ENCODE assay signal across 11 cellular contexts in the genomic region with DNA sequence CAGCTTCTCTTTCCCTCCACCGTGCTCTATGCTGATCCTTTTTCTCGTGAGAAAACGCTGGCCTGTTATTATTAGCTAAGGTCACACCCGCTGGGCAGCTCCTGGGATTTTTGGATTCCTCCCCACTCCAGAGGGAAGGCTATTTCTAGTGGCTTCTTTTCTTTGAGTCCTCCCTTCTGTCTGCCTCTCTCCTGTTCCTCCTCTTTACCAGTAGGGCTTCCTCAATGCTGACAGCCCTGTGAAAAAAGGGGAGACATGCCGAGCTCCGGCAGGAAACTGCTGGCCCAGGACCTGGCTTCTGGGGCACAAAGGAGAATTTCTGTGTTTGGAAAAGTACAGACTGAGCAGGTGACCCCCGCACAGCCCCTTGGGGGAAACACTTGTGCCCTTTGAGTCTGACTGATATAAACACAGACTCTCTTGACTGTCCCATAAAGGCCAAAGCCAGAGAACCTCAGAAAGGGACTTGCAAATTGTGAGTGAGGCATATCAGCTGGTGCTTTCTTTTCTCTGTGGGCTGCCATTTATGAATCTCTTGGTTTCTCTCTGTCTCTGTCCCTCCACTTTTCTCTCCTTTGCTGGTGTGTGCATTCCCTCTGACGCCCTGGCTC. TPM values are rescaled to one million over a fixed set of nuclear protein-coding genes. Genes with fewer than 3 reads are reported as not detected.
A peak's percentile ranks its signal among the peaks of the same experiment; 100 is the strongest.
DNase-seq lines count a peak whose midpoint lies in the region; ATAC-seq, FAIRE-seq and TF ChIP-seq lines count a peak whose summit lies in the region.
"Had no signal": no experiment of that assay in that cellular context is flagged by ENCODE, and none has a peak within 500 bp of the region (broad histone marks: within the 10 kb centered on the region; RNA-seq: fewer than 3 reads in every experiment).

No MANE protein-coding gene starts in this region.

- H3K79me2 ChIP-seq in GM12878 (ENCODE audit: control insufficient read depth, insufficient read depth, low read length), result no peaks in the 10 kb centered on the region

- peak; percentile 9 for DNase-seq in GM13976 (ENCODE audit: low spot score)
- no peak for DNase-seq in GM12878 (ENCODE audit: low read depth, low spot score)
- DNase-seq in sigmoid colon, result no peak
- no peak for DNase-seq in medulla oblongata (ENCODE audit: extremely low spot score)
- no peak for DNase-seq in putamen (ENCODE audit: low spot score)
- DNase-seq in naive thymus-derived CD8-positive, alpha-beta T cell, result no peak
- DNase-seq in activated CD4-positive, alpha-beta memory T cell treated with anti-CD3 and anti-CD28 coated beads, Interleukin-2, amount 10 ng/mL, durations not matched to agents 7 days and 5 days, result no peak
- DNase-seq: naive thymus-derived CD4-positive, alpha-beta T cell; NCI-H446 had no signal

- H2AFZ ChIP-seq in GM12878 (ENCODE audit: control insufficient read depth, low read depth, low read length), result peak overlapping the region; percentile 33

- H3K27me3 ChIP-seq in GM12878 (replicated peaks in 1 of 2; ENCODE audit: control insufficient read depth in 2 of 2, insufficient read depth in 2 of 2, low read length in 1 of 2), result no peaks in the 10 kb centered on the region
- no peaks in the 10 kb centered on the region for H3K27me3 ChIP-seq in iPS-15b (ENCODE audit: control insufficient read depth, insufficient read depth, low read length)
- H3K27me3 ChIP-seq in sigmoid colon, result no peaks in the 10 kb centered on the region

- in situ Hi-C loops in GM13976 (cut with MboI; ENCODE audit: low sequenced_read_pairs, unreplicated experiment), result no loop called here
- in situ Hi-C loops in GM12878 (cut with MboI), result no loop called here

- intact Hi-C loops in GM12878 (cut with micrococcal nuclease; ENCODE audit: unreplicated experiment) (no loop called here), sigmoid colon (cut with DNase I) (no loop called here)

- H3K9me3 ChIP-seq in GM12878 (replicated peaks; ENCODE audit: control insufficient read depth, insufficient read depth, low read length) (no peaks in the 10 kb centered on the region), iPS-15b (ENCODE audit: control insufficient read depth, insufficient read depth, low read length) (no peaks in the 10 kb centered on the region), sigmoid colon (no peaks in the 10 kb centered on the region)

- H3K4me3 ChIP-seq in GM12878 (no peak overlapping the region), iPS-15b (ENCODE audit: low read depth, low read length) (no peak overlapping the region), sigmoid colon (no peak overlapping the region)

- POLR2A ChIA-PET in GM12878 (lab: Charles Lee), result no interaction called here
- POLR2A ChIA-PET in naive thymus-derived CD8-positive, alpha-beta T cell (lab: Charles Lee), result no interaction called here
- POLR2A ChIA-PET in activated CD4-positive, alpha-beta memory T cell treated with anti-CD3 and anti-CD28 coated beads, Interleukin-2, amount 10 ng/mL, durations not matched to agents 7 days and 5 days (lab: Charles Lee), result interaction anchor here (0.5 to 1.2 kb wide), 4 partner anchors 12 to 18 kb away, joined by 3 to 4 read pairs (median 3); partner anchors contain the start of gene RNF135

- CTCF ChIA-PET in GM12878 (lab: Yijun Ruan, JAX), result no interaction called here
- CTCF ChIA-PET in activated CD4-positive, alpha-beta memory T cell treated with anti-CD3 and anti-CD28 coated beads, Interleukin-2, amount 10 ng/mL, durations not matched to agents 7 days and 5 days (lab: Charles Lee), result no interaction called here

- no peak for ATAC-seq in GM12878
- ATAC-seq in naive thymus-derived CD8-positive, alpha-beta T cell, result no peak
- ATAC-seq: naive thymus-derived CD4-positive, alpha-beta T cell had no signal

- SMC1A ChIA-PET in GM12878 (lab: Charles Lee; ENCODE audit: uncharacterized antibody, unreplicated experiment), result interaction anchor here (0.5 to 1.0 kb wide), 2 partner anchors 10 to 16 kb away, joined by 3 read pairs; no protein-coding TSS in a partner anchor

- 80% methylated on average over 8 of the region's 8 CpGs for WGBS in GM12878 (ENCODE audit: insufficient coverage, insufficient replicate concordance, low lambda C conversion rate, missing lambda C conversion rate)
- WGBS in sigmoid colon, 2 donors, result 61 to 71% methylated on average over 8 of the region's 8 CpGs

- TF ChIP-seq EP300 in GM12878 (IDR thresholded peaks at IDR 0.05; ENCODE audit: borderline replicate concordance in 1 of 2, control insufficient read depth in 1 of 2, low read depth in 2 of 2, low read length in 2 of 2), result no peak
- TF ChIP-seq EP300 in sigmoid colon (IDR thresholded peaks at IDR 0.05), result no peak

- H3K4me3 Mint-ChIP-seq in naive thymus-derived CD8-positive, alpha-beta T cell, result no peak overlapping the region
- no peak overlapping the region for H3K4me3 Mint-ChIP-seq in activated CD4-positive, alpha-beta memory T cell treated with anti-CD3 and anti-CD28 coated beads, Interleukin-2, amount 10 ng/mL, durations not matched to agents 7 days and 5 days
- H3K4me3 Mint-ChIP-seq: naive thymus-derived CD4-positive, alpha-beta T cell; T-helper 2 cell treated with Interferon-gamma antibody and Interleukin-4, amounts not matched to agents 5 μg/mL and 100 μg/mL, for 36 hours had no signal

- H3K36me3 ChIP-seq in GM12878 (ENCODE audit: control insufficient read depth in 2 of 2, insufficient read depth in 2 of 2, low read length in 1 of 2), result no peaks in the 10 kb centered on the region
- no peaks in the 10 kb centered on the region for H3K36me3 ChIP-seq in iPS-15b (ENCODE audit: control insufficient read depth, insufficient read depth, low read length)
- no peaks in the 10 kb centered on the region for H3K36me3 ChIP-seq in sigmoid colon

- H3K27ac Mint-ChIP-seq in naive thymus-derived CD8-positive, alpha-beta T cell, result no peak overlapping the region
- no peak overlapping the region for H3K27ac Mint-ChIP-seq in activated CD4-positive, alpha-beta memory T cell treated with anti-CD3 and anti-CD28 coated beads, Interleukin-2, amount 10 ng/mL, durations not matched to agents 7 days and 5 days
- H3K27ac Mint-ChIP-seq: T-helper 2 cell treated with Interferon-gamma antibody and Interleukin-4, amounts not matched to agents 5 μg/mL and 100 μg/mL, for 36 hours had no signal

- no peaks in the 10 kb centered on the region for H3K9me3 Mint-ChIP-seq in naive thymus-derived CD8-positive, alpha-beta T cell
- H3K9me3 Mint-ChIP-seq in activated CD4-positive, alpha-beta memory T cell treated with anti-CD3 and anti-CD28 coated beads, Interleukin-2, amount 10 ng/mL, durations not matched to agents 7 days and 5 days, result no peaks in the 10 kb centered on the region
- H3K9me3 Mint-ChIP-seq: naive thymus-derived CD4-positive, alpha-beta T cell; T-helper 2 cell treated with Interferon-gamma antibody and Interleukin-4, amounts not matched to agents 5 μg/mL and 100 μg/mL, for 36 hours had no signal

- RAD21 ChIA-PET in GM12878 (lab: Charles Lee; ENCODE audit: unreplicated experiment), result no interaction called here

- H3K27ac ChIP-seq in GM12878 (ENCODE audit: control insufficient read depth, insufficient read depth), result no peak overlapping the region
- peak overlapping the region; percentile 10 to 61 (median 50) for H3K27ac ChIP-seq in sigmoid colon

- BruUV-seq in GM12878 (replicated peaks; lab: Mats Ljungman, UMichigan), result no TSS peak

- TF ChIP-seq RAD21 in GM12878 (IDR thresholded peaks at IDR 0.05; ENCODE audit: insufficient read depth, low read depth, low read length), result no peak

- H3K9ac ChIP-seq in GM12878 (ENCODE audit: control insufficient read depth, insufficient read depth, low read length), result no peak overlapping the region; the same call in 1 of the 2 replicates
- H3K9ac ChIP-seq in iPS-15b (ENCODE audit: low read depth, low read length), result peak overlapping the region; percentile 17

- peaks cover 0 to 67% (median 0%) of the 10 kb centered on the region in 4 donors for H3K4me1 Mint-ChIP-seq in naive thymus-derived CD8-positive, alpha-beta T cell
- peaks cover 9% of the 10 kb centered on the region for H3K4me1 Mint-ChIP-seq in activated CD4-positive, alpha-beta memory T cell treated with anti-CD3 and anti-CD28 coated beads, Interleukin-2, amount 10 ng/mL, durations not matched to agents 7 days and 5 days

- TF ChIP-seq CTCF in GM13976 (IDR thresholded peaks at IDR 0.05; ENCODE audit: borderline replicate concordance, control extremely low read depth, extremely low read depth, insufficient read depth, missing control alignments) (no peak), GM12878 (IDR thresholded peaks at IDR 0.05 in 2 of 3, conservative IDR thresholded peaks at IDR 0.05 in 1 of 3; ENCODE audit: control insufficient read depth in 2 of 3, extremely low read depth in 1 of 3, insufficient read depth in 1 of 3, low read depth in 3 of 3, low read length in 3 of 3) (no peak), sigmoid colon (IDR thresholded peaks at IDR 0.05) (peak in 1 of 4 experiments; percentile 8)

- FAIRE-seq in GM12878 (lab: Jason Lieb, UNC), result no peak

- H3K36me3 Mint-ChIP-seq in naive thymus-derived CD8-positive, alpha-beta T cell, result no peaks in the 10 kb centered on the region
- no peaks in the 10 kb centered on the region for H3K36me3 Mint-ChIP-seq in activated CD4-positive, alpha-beta memory T cell treated with anti-CD3 and anti-CD28 coated beads, Interleukin-2, amount 10 ng/mL, durations not matched to agents 7 days and 5 days (ENCODE audit: low read depth)
- H3K36me3 Mint-ChIP-seq: naive thymus-derived CD4-positive, alpha-beta T cell had no signal

- H4K20me1 ChIP-seq in GM12878 (ENCODE audit: control insufficient read depth, insufficient read depth), result no peaks in the 10 kb centered on the region

- H3K4me2 ChIP-seq in GM12878 (ENCODE audit: control insufficient read depth, insufficient read depth), result peak overlapping the region; percentile 33; the same call in 1 of the 2 replicates

- peaks cover 0 to 13% (median 6%) of the 10 kb centered on the region in 5 donors for H3K27me3 Mint-ChIP-seq in naive thymus-derived CD8-positive, alpha-beta T cell
- peaks cover 12% of the 10 kb centered on the region for H3K27me3 Mint-ChIP-seq in activated CD4-positive, alpha-beta memory T cell treated with anti-CD3 and anti-CD28 coated beads, Interleukin-2, amount 10 ng/mL, durations not matched to agents 7 days and 5 days

- no peak for TF ChIP-seq POLR2A in GM12878 (IDR thresholded peaks at IDR 0.05; ENCODE audit: low read depth, low read length)
- no peak for TF ChIP-seq POLR2A in sigmoid colon (IDR thresholded peaks at IDR 0.05)

- peaks cover 46% of the 10 kb centered on the region for H3K4me1 ChIP-seq in GM12878 (ENCODE audit: control insufficient read depth, insufficient read depth, low read length)
- H3K4me1 ChIP-seq in iPS-15b (ENCODE audit: control insufficient read depth, insufficient read depth, low read length), result peaks cover 4% of the 10 kb centered on the region
- peaks cover 0 to 7% (median 2%) of the 10 kb centered on the region in 4 donors for H3K4me1 ChIP-seq in sigmoid colon

RNA-seq across cellular contexts. Expression of gene RNF135, which starts 14.0 kb away (rescaled TPM):
- 4.7 and 6.0 TPM in 2 replicates for total RNA-seq in GM12878 (2013; cell fraction: nucleolus; rRNA removed)
- total RNA-seq in GM12878 (2014; rRNA removed) (19.3 and 20.7 TPM in 2 replicates), GM12878 (2014; rRNA removed; fragmentation: Illumina TruSeq; extraction: Trizol) (16.0 and 16.1 TPM in 2 replicates), GM12878 (2021) (22.6 and 22.9 TPM in 2 replicates), sigmoid colon (10 to 100 TPM; 17.9 to 25.3 (median 18.8) TPM)
- polyA plus RNA-seq in GM12878 (2011; ENCODE audit: low read depth), result 10.5 TPM
- polyA plus RNA-seq in GM12878 (2011; rRNA removed) (11.2 and 12.7 TPM in 2 replicates), GM12878 (2014; fragmentation: Illumina TruSeq; extraction: Trizol) (18.2 and 23.1 TPM in 2 replicates), GM12878 (2014; fragmentation: Nextera tagmentation; extraction: Ambion mirVana) (10 to 100 TPM; 12.8 to 15.4 TPM), GM12878 (2014; rRNA removed) (25.2 and 28.0 TPM in 2 replicates), GM12878 (2016; fragmentation: Nextera tagmentation; extraction: Ambion mirVana) (10 to 100 TPM; 23.5 to 27.6 TPM), sigmoid colon (10 to 100 TPM; 13.0 to 28.2 (median 26.1) TPM)
- polyA plus RNA-seq in GM12878 (2011; cell fraction: cytosol; rRNA removed), result 10.1 and 11.8 TPM in 2 replicates
- 6.2 and 6.5 TPM in 2 replicates for polyA plus RNA-seq in GM12878 (2011; cell fraction: nucleus; rRNA removed)
- 11.8 and 15.3 TPM in 2 replicates for polyA plus RNA-seq in GM12878 (2012)
- polyA minus RNA-seq in GM12878 (2011; rRNA and poly(A)+ RNA removed), result 5.9 and 10.0 TPM in 2 replicates
- polyA minus RNA-seq in GM12878 (2011; cell fraction: cytosol; rRNA and poly(A)+ RNA removed), result 2.7 and 4.2 TPM in 2 replicates
- polyA minus RNA-seq in GM12878 (2011; cell fraction: nucleus; rRNA and poly(A)+ RNA removed), result 3.1 and 5.9 TPM in 2 replicates
- total RNA-seq in naive thymus-derived CD8-positive, alpha-beta T cell, result 1 to 10 TPM; 3.1 to 4.6 TPM
- 1 to 10 TPM; 2.9 to 5.4 (median 3.3) TPM for polyA plus RNA-seq in naive thymus-derived CD8-positive, alpha-beta T cell
- total RNA-seq in activated CD4-positive, alpha-beta memory T cell treated with anti-CD3 and anti-CD28 coated beads, Interleukin-2, amount 10 ng/mL, durations not matched to agents 7 days and 5 days, result 1 to 10 TPM; 9.0 to 9.2 TPM

RNA-seq across cellular contexts. Expression of gene ADAP2, which starts 35.1 kb away (rescaled TPM):
- total RNA-seq in GM12878 (2013; cell fraction: nucleolus; rRNA removed), result 3.4 and 8.4 TPM in 2 replicates
- total RNA-seq in GM12878 (2014; rRNA removed) (12.3 and 13.6 TPM in 2 replicates), GM12878 (2014; rRNA removed; fragmentation: Illumina TruSeq; extraction: Trizol) (10.2 and 12.1 TPM in 2 replicates), GM12878 (2021) (7.4 and 9.2 TPM in 2 replicates), sigmoid colon (10 to 100 TPM; 11.8 to 20.8 (median 18.4) TPM)
- polyA plus RNA-seq in GM12878 (2011; ENCODE audit: low read depth), result 1.4 TPM
- polyA plus RNA-seq in GM12878 (2011; rRNA removed) (0.15 and 0.30 TPM in 2 replicates), GM12878 (2014; fragmentation: Illumina TruSeq; extraction: Trizol) (10.9 TPM in 2 replicates), GM12878 (2014; fragmentation: Nextera tagmentation; extraction: Ambion mirVana) (1 to 10 TPM; 2.9 to 5.6 TPM), GM12878 (2014; rRNA removed) (8.0 and 9.6 TPM in 2 replicates), GM12878 (2016; fragmentation: Nextera tagmentation; extraction: Ambion mirVana) (1 to 10 TPM; 3.7 to 3.8 TPM), sigmoid colon (10 to 100 TPM in 1 of 3 donors, 1 to 10 TPM in 2; 9.0 to 15.0 (median 9.9) TPM)
- polyA plus RNA-seq in GM12878 (2011; cell fraction: cytosol; rRNA removed), result 0.28 TPM in 2 replicates
- polyA plus RNA-seq in GM12878 (2011; cell fraction: nucleus; rRNA removed), result 0.16 and 0.25 TPM in 2 replicates
- 1.9 and 2.4 TPM in 2 replicates for polyA plus RNA-seq in GM12878 (2012)
- 0.41 TPM in 1 of 2 replicates, not detected in the other for polyA minus RNA-seq in GM12878 (2011; rRNA and poly(A)+ RNA removed)
- not detected in 2 replicates for polyA minus RNA-seq in GM12878 (2011; cell fraction: cytosol; rRNA and poly(A)+ RNA removed)
- polyA minus RNA-seq in GM12878 (2011; cell fraction: nucleus; rRNA and poly(A)+ RNA removed), result 2.4 and 2.9 TPM in 2 replicates
- 1 to 10 TPM; 3.0 to 3.6 TPM for total RNA-seq in naive thymus-derived CD8-positive, alpha-beta T cell
- 1 to 10 TPM in 1 of 3 donors, under 1 TPM in 1, not detected in 1; 0.11 to 1.1 TPM for polyA plus RNA-seq in naive thymus-derived CD8-positive, alpha-beta T cell
- under 1 TPM; 0.43 to 0.65 TPM for total RNA-seq in activated CD4-positive, alpha-beta memory T cell treated with anti-CD3 and anti-CD28 coated beads, Interleukin-2, amount 10 ng/mL, durations not matched to agents 7 days and 5 days
- polyA plus RNA-seq: naive thymus-derived CD4-positive, alpha-beta T cell had no signal

RNA-seq across cellular contexts. Expression of gene TEFM, which starts 50.8 kb away (rescaled TPM):
- total RNA-seq in GM12878 (2013; cell fraction: nucleolus; rRNA removed), result 73.2 and 82.2 TPM in 2 replicates
- total RNA-seq in GM12878 (2014; rRNA removed) (13.7 and 14.4 TPM in 2 replicates), GM12878 (2014; rRNA removed; fragmentation: Illumina TruSeq; extraction: Trizol) (21.1 and 21.7 TPM in 2 replicates), GM12878 (2021) (13.3 and 15.7 TPM in 2 replicates), sigmoid colon (10 to 100 TPM in 2 of 4 donors, 1 to 10 TPM in 2; 6.9 to 12.3 (median 10.7) TPM)
- polyA plus RNA-seq in GM12878 (2011; ENCODE audit: low read depth), result 4.5 TPM
- polyA plus RNA-seq in GM12878 (2011; rRNA removed) (18.9 and 26.9 TPM in 2 replicates), GM12878 (2014; fragmentation: Illumina TruSeq; extraction: Trizol) (36.2 and 52.5 TPM in 2 replicates), GM12878 (2014; fragmentation: Nextera tagmentation; extraction: Ambion mirVana) (10 to 100 TPM; 36.3 to 57.1 TPM), GM12878 (2014; rRNA removed) (9.6 and 11.5 TPM in 2 replicates), GM12878 (2016; fragmentation: Nextera tagmentation; extraction: Ambion mirVana) (10 to 100 TPM; 40.7 to 41.1 TPM), sigmoid colon (10 to 100 TPM; 13.2 to 18.7 (median 14.3) TPM)
- polyA plus RNA-seq in GM12878 (2011; cell fraction: cytosol; rRNA removed), result 5.8 and 6.3 TPM in 2 replicates
- 7.1 and 7.9 TPM in 2 replicates for polyA plus RNA-seq in GM12878 (2011; cell fraction: nucleus; rRNA removed)
- 9.6 TPM in 2 replicates for polyA plus RNA-seq in GM12878 (2012)
- polyA minus RNA-seq in GM12878 (2011; rRNA and poly(A)+ RNA removed), result 9.0 and 9.6 TPM in 2 replicates
- 3.6 and 6.3 TPM in 2 replicates for polyA minus RNA-seq in GM12878 (2011; cell fraction: cytosol; rRNA and poly(A)+ RNA removed)
- 6.9 and 10.3 TPM in 2 replicates for polyA minus RNA-seq in GM12878 (2011; cell fraction: nucleus; rRNA and poly(A)+ RNA removed)
- 10 to 100 TPM; 16.4 to 18.9 TPM for total RNA-seq in naive thymus-derived CD8-positive, alpha-beta T cell
- polyA plus RNA-seq in naive thymus-derived CD8-positive, alpha-beta T cell, result 10 to 100 TPM; 12.3 to 16.9 (median 13.2) TPM
- 10 to 100 TPM; 14.3 to 14.9 TPM for total RNA-seq in activated CD4-positive, alpha-beta memory T cell treated with anti-CD3 and anti-CD28 coated beads, Interleukin-2, amount 10 ng/mL, durations not matched to agents 7 days and 5 days
